Comparison of ENCODE assay signal across 8 cellular contexts in genomic region chr12:116066381-116067230, GRCh38.
DNase-seq lines count a peak whose midpoint lies in the region; ATAC-seq and TF ChIP-seq lines count a peak whose summit lies in the region.

No MANE protein-coding gene starts in this region.

- peak; percentile 86 for TF ChIP-seq CTCF in HFF-Myc (IDR thresholded peaks at IDR 0.05; ENCODE audit: low read depth, low read length, missing control alignments)

- peaks cover 2% of the 10 kb centered on the region for H3K4me1 ChIP-seq in CD4-positive, CD25-positive, alpha-beta regulatory T cell (ENCODE audit: control insufficient read depth, insufficient read depth, low read length, poor library complexity, severe bottlenecking)

- no peaks in the 10 kb centered on the region for H3K36me3 Mint-ChIP-seq in CD4-positive, CD25-positive, alpha-beta regulatory T cell
- peaks cover 4% of the 10 kb centered on the region for H3K36me3 Mint-ChIP-seq in activated naive CD8-positive, alpha-beta T cell
- no peaks in the 10 kb centered on the region for H3K36me3 Mint-ChIP-seq in immature natural killer cell

- H3K4me3 ChIP-seq in CD4-positive, CD25-positive, alpha-beta regulatory T cell (ENCODE audit: low read depth, low read length) = no peak overlapping the region
- no peak overlapping the region for H3K4me3 ChIP-seq in HFF-Myc (replicated peaks; ENCODE audit: low read depth, low read length)

- no peaks in the 10 kb centered on the region for H3K27me3 ChIP-seq in CD4-positive, CD25-positive, alpha-beta regulatory T cell (ENCODE audit: control insufficient read depth, insufficient read depth, low read length)

- no peaks in the 10 kb centered on the region for H3K36me3 ChIP-seq in CD4-positive, CD25-positive, alpha-beta regulatory T cell (ENCODE audit: control insufficient read depth, insufficient read depth, low read length)

- H3K27ac Mint-ChIP-seq in CD4-positive, CD25-positive, alpha-beta regulatory T cell = peak overlapping the region in 2 of 3 donors; percentile 6 to 54
- peak overlapping the region; percentile 18 for H3K27ac Mint-ChIP-seq in activated naive CD8-positive, alpha-beta T cell
- H3K27ac Mint-ChIP-seq in immature natural killer cell = peak overlapping the region in 4 of 6 donors; percentile 12 to 37 (median 26)

- H3K4me1 Mint-ChIP-seq in CD4-positive, CD25-positive, alpha-beta regulatory T cell = peaks cover 12 to 47% (median 26%) of the 10 kb centered on the region in 4 donors
- peaks cover 41% of the 10 kb centered on the region for H3K4me1 Mint-ChIP-seq in activated naive CD8-positive, alpha-beta T cell (ENCODE audit: low read depth)
- peaks cover 30 to 73% of the 10 kb centered on the region in 2 donors for H3K4me1 Mint-ChIP-seq in immature natural killer cell

- ATAC-seq in CD4-positive, CD25-positive, alpha-beta regulatory T cell (ENCODE audit: low read depth in 2 of 2) = peak; percentile 54 to 80

- H3K4me3 Mint-ChIP-seq in CD4-positive, CD25-positive, alpha-beta regulatory T cell = no peak overlapping the region
- H3K4me3 Mint-ChIP-seq in activated naive CD8-positive, alpha-beta T cell = no peak overlapping the region
- peak overlapping the region in 1 of 5 donors; percentile 33 for H3K4me3 Mint-ChIP-seq in immature natural killer cell

- intact Hi-C loops in posterior cingulate gyrus (cut with DNase I) = no loop called here

- H3K27ac ChIP-seq in CD4-positive, CD25-positive, alpha-beta regulatory T cell (ENCODE audit: insufficient read depth, low read length, poor library complexity, severe bottlenecking) = no peak overlapping the region

- peak; percentile 20 to 80 (median 56) for DNase-seq in CD4-positive, CD25-positive, alpha-beta regulatory T cell
- DNase-seq in HFF-Myc (ENCODE audit: extremely low read depth, low read depth) (peak; percentile 24), SK-MEL-5 (ENCODE audit: low read depth, low spot score) (peak; percentile 74), immature natural killer cell (peak; percentile 40 to 56 (median 52)), posterior cingulate gyrus (no peak), dedifferentiated amniotic fluid mesenchymal stem cell (ENCODE audit: extremely low spot score) (no peak)
- DNase-seq in stimulated activated CD4-positive, alpha-beta T cell treated with anti-CD3 and anti-CD28 coated beads, TNF-alpha, amount 100 ng/mL, for 48 hours (ENCODE audit: low read depth in 3 of 3) = peak in 2 of 3 donors; percentile 20 to 45

- no peaks in the 10 kb centered on the region for H3K27me3 Mint-ChIP-seq in CD4-positive, CD25-positive, alpha-beta regulatory T cell
- H3K27me3 Mint-ChIP-seq in activated naive CD8-positive, alpha-beta T cell = no peaks in the 10 kb centered on the region
- H3K27me3 Mint-ChIP-seq in immature natural killer cell (ENCODE audit: low read depth in 3 of 3) = no peaks in the 10 kb centered on the region

- no peaks in the 10 kb centered on the region for H3K9me3 ChIP-seq in CD4-positive, CD25-positive, alpha-beta regulatory T cell (ENCODE audit: control insufficient read depth in 2 of 2, low read length in 2 of 2)

- no peaks in the 10 kb centered on the region for H3K9me3 Mint-ChIP-seq in CD4-positive, CD25-positive, alpha-beta regulatory T cell
- no peaks in the 10 kb centered on the region for H3K9me3 Mint-ChIP-seq in activated naive CD8-positive, alpha-beta T cell (ENCODE audit: low read depth)
- H3K9me3 Mint-ChIP-seq in immature natural killer cell = no peaks in the 10 kb centered on the region

- in situ Hi-C loops in SK-MEL-5 (cut with HindIII; ENCODE audit: low pct_unique_long_range_greater_than_20kb, low sequenced_read_pairs) = no loop called here

Comparison
In these comparisons a context has a peak if more than half of its experiments do, and no peak if none do; other contexts are left out.
1. DNase-seq: peak in CD4-positive, CD25-positive, alpha-beta regulatory T cell (3 of 3), HFF-Myc (single experiment), SK-MEL-5 (single experiment), immature natural killer cell (3 of 3) and stimulated activated CD4-positive, alpha-beta T cell treated with anti-CD3 and anti-CD28 coated beads, TNF-alpha, amount 100 ng/mL, for 48 hours (2 of 3); none in posterior cingulate gyrus (0 of 10) and dedifferentiated amniotic fluid mesenchymal stem cell (single experiment).
2. Peak in every context shown above with its lines, with median percentiles within 50 percentile points of each other: H3K27ac Mint-ChIP-seq.